In the genomic region with DNA sequence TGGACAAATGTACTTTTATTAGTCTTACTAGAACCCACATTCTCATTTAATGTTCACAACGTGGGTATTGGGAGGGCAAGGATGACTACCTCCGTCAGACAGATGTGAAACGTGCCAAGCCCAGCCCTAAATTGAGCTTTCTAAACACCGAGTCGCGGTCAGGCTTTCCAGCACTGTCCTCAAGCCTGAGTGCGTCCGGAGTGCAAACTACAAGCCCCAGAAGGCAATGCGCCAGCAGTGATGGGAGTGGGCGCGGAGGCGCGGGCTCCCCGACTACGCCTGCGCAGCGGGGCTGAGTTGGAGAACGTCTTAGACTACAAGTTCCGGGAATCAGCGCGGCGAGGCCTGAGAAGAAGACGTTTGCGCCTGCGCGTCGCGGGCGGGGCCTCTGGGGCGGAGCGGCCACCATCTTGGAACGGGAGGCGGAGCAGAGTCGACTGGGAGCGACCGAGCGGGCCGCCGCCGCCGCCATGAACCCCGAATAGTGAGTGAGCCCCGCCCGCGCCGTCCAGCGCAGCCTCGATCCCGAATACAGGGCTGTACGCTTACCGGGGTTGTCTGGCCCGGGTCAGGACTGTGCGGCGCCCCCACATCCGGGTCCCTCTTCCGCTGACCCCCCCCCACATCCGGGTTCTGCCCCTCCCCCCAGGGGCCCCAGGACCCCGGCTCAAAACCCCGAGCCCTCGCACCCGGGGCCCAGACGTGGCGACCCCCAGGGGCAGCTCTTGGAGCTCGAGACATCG, we compare ENCODE assay signal across 1 cellular context.
TF ChIP-seq lines count a peak whose summit lies in the region.

Gene RAB1B, plus strand, starts transcription at position 430 of the 743 bp plus-strand sequence. Its CDS starts 41 bp downstream, at position 471.

TF ChIP-seq in K562, 482 proteins besides CTCF, POLR2A, EP300 and RAD21 (continued from another document and continues in another):
- TF ChIP-seq, protein P1, sequence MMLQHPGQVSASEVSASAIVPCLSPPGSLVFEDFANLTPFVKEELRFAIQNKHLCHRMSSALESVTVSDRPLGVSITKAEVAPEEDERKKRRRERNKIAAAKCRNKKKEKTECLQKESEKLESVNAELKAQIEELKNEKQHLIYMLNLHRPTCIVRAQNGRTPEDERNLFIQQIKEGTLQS (IDR thresholded peaks at IDR 0.05) = no peak
- TF ChIP-seq, protein P1 (CRISPR knock-in tag; conservative IDR thresholded peaks at IDR 0.05) = no peak
- TF ChIP-seq COPS2 (conservative IDR thresholded peaks at IDR 0.05) = no peak
- no peak for TF ChIP-seq ZNF780A (CRISPR knock-in tag; IDR thresholded peaks at IDR 0.05)
- no peak for TF ChIP-seq TAF9B (IDR thresholded peaks at IDR 0.05; ENCODE audit: partially characterized antibody)
- no peak for TF ChIP-seq SAFB (IDR thresholded peaks at IDR 0.05; ENCODE audit: borderline replicate concordance, low read depth, low read length)
- TF ChIP-seq TBP (optimal IDR thresholded peaks at IDR 0.05; ENCODE audit: low read depth, low read length) = peak; percentile 58
- no peak for TF ChIP-seq CBX2 (IDR thresholded peaks at IDR 0.05; ENCODE audit: insufficient read depth, low read length, poor library complexity, severe bottlenecking)
- TF ChIP-seq, protein P2, sequence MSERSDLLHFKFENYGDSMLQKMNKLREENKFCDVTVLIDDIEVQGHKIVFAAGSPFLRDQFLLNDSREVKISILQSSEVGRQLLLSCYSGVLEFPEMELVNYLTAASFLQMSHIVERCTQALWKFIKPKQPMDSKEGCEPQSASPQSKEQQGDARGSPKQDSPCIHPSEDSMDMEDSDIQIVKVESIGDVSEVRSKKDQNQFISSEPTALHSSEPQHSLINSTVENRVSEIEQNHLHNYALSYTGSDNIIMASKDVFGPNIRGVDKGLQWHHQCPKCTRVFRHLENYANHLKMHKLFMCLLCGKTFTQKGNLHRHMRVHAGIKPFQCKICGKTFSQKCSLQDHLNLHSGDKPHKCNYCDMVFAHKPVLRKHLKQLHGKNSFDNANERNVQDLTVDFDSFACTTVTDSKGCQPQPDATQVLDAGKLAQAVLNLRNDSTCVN (CRISPR knock-in tag; IDR thresholded peaks at IDR 0.05) = no peak
- TF ChIP-seq, protein P3, sequence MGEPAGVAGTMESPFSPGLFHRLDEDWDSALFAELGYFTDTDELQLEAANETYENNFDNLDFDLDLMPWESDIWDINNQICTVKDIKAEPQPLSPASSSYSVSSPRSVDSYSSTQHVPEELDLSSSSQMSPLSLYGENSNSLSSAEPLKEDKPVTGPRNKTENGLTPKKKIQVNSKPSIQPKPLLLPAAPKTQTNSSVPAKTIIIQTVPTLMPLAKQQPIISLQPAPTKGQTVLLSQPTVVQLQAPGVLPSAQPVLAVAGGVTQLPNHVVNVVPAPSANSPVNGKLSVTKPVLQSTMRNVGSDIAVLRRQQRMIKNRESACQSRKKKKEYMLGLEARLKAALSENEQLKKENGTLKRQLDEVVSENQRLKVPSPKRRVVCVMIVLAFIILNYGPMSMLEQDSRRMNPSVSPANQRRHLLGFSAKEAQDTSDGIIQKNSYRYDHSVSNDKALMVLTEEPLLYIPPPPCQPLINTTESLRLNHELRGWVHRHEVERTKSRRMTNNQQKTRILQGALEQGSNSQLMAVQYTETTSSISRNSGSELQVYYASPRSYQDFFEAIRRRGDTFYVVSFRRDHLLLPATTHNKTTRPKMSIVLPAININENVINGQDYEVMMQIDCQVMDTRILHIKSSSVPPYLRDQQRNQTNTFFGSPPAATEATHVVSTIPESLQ (CRISPR knock-in tag; IDR thresholded peaks at IDR 0.05) = no peak
- TF ChIP-seq NEUROD1 (IDR thresholded peaks at IDR 0.05; ENCODE audit: borderline replicate concordance, low read depth, low read length, partially characterized antibody) = peak; percentile 16
- TF ChIP-seq FOXO4 (CRISPR knock-in tag; IDR thresholded peaks at IDR 0.05) = no peak
- peak; percentile 44; the same call in 1 of the 2 replicates for TF ChIP-seq ZNF766 (CRISPR knock-in tag; conservative IDR thresholded peaks at IDR 0.05)
- TF ChIP-seq GTF2E2 (tag; IDR thresholded peaks at IDR 0.05) = peak; percentile 46; the same call in 1 of the 2 replicates
- TF ChIP-seq NFE2 (IDR thresholded peaks at IDR 0.05; ENCODE audit: low read depth) = no peak
- TF ChIP-seq NFYB (IDR thresholded peaks at IDR 0.05; ENCODE audit: extremely low read depth, insufficient read length) = no peak
- no peak for TF ChIP-seq KLF6 (CRISPR knock-in tag; IDR thresholded peaks at IDR 0.05; ENCODE audit: borderline replicate concordance)
- no peak for TF ChIP-seq ZNF436 (CRISPR knock-in tag; IDR thresholded peaks at IDR 0.05)
- TF ChIP-seq ZC3H11A (IDR thresholded peaks at IDR 0.05; ENCODE audit: low read depth, low read length) = no peak
- no peak for TF ChIP-seq ZNF224 (CRISPR knock-in tag; IDR thresholded peaks at IDR 0.05)
- peak; percentile 54 for TF ChIP-seq CCNT2 (IDR thresholded peaks at IDR 0.05; ENCODE audit: borderline replicate concordance, extremely low read depth, insufficient read length, low read depth, low read length)
- TF ChIP-seq GABPA (tag; conservative IDR thresholded peaks at IDR 0.05; ENCODE audit: low read depth) = peak; percentile 85
- no peak for TF ChIP-seq KDM5B (IDR thresholded peaks at IDR 0.05; ENCODE audit: insufficient replicate concordance, low read depth, low read length)
- TF ChIP-seq ZNF445 (CRISPR knock-in tag; IDR thresholded peaks at IDR 0.05; ENCODE audit: low read depth) = no peak
- no peak for TF ChIP-seq ZHX1 (conservative IDR thresholded peaks at IDR 0.05; ENCODE audit: low read length)
- TF ChIP-seq, protein P4, sequence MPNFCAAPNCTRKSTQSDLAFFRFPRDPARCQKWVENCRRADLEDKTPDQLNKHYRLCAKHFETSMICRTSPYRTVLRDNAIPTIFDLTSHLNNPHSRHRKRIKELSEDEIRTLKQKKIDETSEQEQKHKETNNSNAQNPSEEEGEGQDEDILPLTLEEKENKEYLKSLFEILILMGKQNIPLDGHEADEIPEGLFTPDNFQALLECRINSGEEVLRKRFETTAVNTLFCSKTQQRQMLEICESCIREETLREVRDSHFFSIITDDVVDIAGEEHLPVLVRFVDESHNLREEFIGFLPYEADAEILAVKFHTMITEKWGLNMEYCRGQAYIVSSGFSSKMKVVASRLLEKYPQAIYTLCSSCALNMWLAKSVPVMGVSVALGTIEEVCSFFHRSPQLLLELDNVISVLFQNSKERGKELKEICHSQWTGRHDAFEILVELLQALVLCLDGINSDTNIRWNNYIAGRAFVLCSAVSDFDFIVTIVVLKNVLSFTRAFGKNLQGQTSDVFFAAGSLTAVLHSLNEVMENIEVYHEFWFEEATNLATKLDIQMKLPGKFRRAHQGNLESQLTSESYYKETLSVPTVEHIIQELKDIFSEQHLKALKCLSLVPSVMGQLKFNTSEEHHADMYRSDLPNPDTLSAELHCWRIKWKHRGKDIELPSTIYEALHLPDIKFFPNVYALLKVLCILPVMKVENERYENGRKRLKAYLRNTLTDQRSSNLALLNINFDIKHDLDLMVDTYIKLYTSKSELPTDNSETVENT (CRISPR knock-in tag; IDR thresholded peaks at IDR 0.05) = peak; percentile 47; the same call in 1 of the 2 replicates
- no peak for TF ChIP-seq ZNF75A (CRISPR knock-in tag; IDR thresholded peaks at IDR 0.05)
- no peak for TF ChIP-seq ZNF277 (CRISPR knock-in tag; IDR thresholded peaks at IDR 0.05; ENCODE audit: borderline replicate concordance)
